Comparison of ENCODE assay signal across 1 cellular context in the genomic region with DNA sequence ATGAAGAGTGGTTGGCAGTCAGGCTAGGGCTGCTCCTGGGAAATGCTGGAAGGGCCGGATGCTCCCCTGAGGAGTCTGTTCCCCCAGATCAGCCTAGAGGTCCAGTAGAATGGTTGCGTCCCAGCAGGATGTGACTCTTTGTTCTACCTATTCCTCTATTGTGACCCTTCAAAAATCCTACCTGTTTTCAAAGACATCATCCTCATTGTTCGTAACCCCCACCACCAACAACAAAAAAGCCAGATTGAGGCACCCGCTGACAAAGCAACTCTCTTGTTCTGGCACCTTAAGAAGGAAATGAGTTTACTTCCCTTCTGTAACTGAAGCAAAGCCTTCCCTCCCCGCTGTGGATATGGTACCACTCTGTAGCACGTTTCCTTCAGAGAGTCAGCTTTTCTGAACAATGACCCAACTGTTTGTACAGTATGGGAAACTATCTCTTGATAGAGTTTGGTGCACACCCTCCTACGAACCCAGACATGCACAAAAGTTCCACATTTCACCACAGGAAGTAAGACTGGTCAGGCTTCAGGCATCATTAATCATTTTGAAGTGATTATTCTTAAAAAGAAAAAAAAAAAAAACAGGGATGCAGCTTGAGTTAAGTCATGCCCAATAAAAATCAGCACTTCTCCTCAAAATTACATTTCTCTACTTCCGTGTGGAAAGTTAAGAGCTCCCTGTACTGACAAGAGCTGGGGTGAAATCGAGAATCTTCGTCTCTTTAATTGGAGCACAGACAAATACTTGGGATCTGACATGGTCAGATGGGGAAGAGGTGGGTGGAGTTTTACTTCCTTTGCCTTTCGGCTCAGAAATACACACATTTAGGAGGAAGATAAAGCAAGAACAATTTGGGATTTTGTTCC.
TF ChIP-seq lines count a peak whose summit lies in the region.

No MANE protein-coding gene starts in this region.

TF ChIP-seq in HepG2, 621 proteins besides CTCF, POLR2A, EP300 and RAD21 (continued from another document):
- TF ChIP-seq, protein P1, sequence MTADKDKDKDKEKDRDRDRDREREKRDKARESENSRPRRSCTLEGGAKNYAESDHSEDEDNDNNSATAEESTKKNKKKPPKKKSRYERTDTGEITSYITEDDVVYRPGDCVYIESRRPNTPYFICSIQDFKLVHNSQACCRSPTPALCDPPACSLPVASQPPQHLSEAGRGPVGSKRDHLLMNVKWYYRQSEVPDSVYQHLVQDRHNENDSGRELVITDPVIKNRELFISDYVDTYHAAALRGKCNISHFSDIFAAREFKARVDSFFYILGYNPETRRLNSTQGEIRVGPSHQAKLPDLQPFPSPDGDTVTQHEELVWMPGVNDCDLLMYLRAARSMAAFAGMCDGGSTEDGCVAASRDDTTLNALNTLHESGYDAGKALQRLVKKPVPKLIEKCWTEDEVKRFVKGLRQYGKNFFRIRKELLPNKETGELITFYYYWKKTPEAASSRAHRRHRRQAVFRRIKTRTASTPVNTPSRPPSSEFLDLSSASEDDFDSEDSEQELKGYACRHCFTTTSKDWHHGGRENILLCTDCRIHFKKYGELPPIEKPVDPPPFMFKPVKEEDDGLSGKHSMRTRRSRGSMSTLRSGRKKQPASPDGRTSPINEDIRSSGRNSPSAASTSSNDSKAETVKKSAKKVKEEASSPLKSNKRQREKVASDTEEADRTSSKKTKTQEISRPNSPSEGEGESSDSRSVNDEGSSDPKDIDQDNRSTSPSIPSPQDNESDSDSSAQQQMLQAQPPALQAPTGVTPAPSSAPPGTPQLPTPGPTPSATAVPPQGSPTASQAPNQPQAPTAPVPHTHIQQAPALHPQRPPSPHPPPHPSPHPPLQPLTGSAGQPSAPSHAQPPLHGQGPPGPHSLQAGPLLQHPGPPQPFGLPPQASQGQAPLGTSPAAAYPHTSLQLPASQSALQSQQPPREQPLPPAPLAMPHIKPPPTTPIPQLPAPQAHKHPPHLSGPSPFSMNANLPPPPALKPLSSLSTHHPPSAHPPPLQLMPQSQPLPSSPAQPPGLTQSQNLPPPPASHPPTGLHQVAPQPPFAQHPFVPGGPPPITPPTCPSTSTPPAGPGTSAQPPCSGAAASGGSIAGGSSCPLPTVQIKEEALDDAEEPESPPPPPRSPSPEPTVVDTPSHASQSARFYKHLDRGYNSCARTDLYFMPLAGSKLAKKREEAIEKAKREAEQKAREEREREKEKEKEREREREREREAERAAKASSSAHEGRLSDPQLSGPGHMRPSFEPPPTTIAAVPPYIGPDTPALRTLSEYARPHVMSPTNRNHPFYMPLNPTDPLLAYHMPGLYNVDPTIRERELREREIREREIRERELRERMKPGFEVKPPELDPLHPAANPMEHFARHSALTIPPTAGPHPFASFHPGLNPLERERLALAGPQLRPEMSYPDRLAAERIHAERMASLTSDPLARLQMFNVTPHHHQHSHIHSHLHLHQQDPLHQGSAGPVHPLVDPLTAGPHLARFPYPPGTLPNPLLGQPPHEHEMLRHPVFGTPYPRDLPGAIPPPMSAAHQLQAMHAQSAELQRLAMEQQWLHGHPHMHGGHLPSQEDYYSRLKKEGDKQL (CRISPR knock-in tag; IDR thresholded peaks at IDR 0.05; ENCODE audit: low read depth), result no peak
- TF ChIP-seq ZNF12 (CRISPR knock-in tag; IDR thresholded peaks at IDR 0.05) (no peak), POLR2G (IDR thresholded peaks at IDR 0.05; ENCODE audit: low read depth, low read length) (no peak), THAP11 (CRISPR knock-in tag; IDR thresholded peaks at IDR 0.05) (no peak), ZNF230 (CRISPR knock-in tag; IDR thresholded peaks at IDR 0.05) (no peak), AKAP8 (CRISPR knock-in tag; IDR thresholded peaks at IDR 0.05) (no peak), ZSCAN30 (CRISPR knock-in tag; IDR thresholded peaks at IDR 0.05) (no peak), TCF7 (IDR thresholded peaks at IDR 0.05; ENCODE audit: low read depth) (no peak), PHF5A (CRISPR knock-in tag; IDR thresholded peaks at IDR 0.05; ENCODE audit: low read depth, unreplicated experiment) (no peak), ZNF878 (CRISPR knock-in tag; IDR thresholded peaks at IDR 0.05) (no peak), JUN (CRISPR knock-in tag; IDR thresholded peaks at IDR 0.05) (no peak), BCL6 (CRISPR knock-in tag; IDR thresholded peaks at IDR 0.05) (no peak), KMT2B (CRISPR knock-in tag; IDR thresholded peaks at IDR 0.05) (no peak)
- TF ChIP-seq, protein P2, sequence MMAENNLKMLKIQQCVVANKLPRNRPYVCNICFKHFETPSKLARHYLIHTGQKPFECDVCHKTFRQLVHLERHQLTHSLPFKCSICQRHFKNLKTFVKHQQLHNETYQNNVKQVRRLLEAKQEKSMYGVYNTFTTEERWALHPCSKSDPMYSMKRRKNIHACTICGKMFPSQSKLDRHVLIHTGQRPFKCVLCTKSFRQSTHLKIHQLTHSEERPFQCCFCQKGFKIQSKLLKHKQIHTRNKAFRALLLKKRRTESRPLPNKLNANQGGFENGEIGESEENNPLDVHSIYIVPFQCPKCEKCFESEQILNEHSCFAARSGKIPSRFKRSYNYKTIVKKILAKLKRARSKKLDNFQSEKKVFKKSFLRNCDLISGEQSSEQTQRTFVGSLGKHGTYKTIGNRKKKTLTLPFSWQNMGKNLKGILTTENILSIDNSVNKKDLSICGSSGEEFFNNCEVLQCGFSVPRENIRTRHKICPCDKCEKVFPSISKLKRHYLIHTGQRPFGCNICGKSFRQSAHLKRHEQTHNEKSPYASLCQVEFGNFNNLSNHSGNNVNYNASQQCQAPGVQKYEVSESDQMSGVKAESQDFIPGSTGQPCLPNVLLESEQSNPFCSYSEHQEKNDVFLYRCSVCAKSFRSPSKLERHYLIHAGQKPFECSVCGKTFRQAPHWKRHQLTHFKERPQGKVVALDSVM (CRISPR knock-in tag; IDR thresholded peaks at IDR 0.05), result no peak
- TF ChIP-seq, protein P3, sequence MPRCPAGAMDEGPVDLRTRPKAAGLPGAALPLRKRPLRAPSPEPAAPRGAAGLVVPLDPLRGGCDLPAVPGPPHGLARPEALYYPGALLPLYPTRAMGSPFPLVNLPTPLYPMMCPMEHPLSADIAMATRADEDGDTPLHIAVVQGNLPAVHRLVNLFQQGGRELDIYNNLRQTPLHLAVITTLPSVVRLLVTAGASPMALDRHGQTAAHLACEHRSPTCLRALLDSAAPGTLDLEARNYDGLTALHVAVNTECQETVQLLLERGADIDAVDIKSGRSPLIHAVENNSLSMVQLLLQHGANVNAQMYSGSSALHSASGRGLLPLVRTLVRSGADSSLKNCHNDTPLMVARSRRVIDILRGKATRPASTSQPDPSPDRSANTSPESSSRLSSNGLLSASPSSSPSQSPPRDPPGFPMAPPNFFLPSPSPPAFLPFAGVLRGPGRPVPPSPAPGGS (CRISPR knock-in tag; IDR thresholded peaks at IDR 0.05), result no peak
- TF ChIP-seq, protein P4, sequence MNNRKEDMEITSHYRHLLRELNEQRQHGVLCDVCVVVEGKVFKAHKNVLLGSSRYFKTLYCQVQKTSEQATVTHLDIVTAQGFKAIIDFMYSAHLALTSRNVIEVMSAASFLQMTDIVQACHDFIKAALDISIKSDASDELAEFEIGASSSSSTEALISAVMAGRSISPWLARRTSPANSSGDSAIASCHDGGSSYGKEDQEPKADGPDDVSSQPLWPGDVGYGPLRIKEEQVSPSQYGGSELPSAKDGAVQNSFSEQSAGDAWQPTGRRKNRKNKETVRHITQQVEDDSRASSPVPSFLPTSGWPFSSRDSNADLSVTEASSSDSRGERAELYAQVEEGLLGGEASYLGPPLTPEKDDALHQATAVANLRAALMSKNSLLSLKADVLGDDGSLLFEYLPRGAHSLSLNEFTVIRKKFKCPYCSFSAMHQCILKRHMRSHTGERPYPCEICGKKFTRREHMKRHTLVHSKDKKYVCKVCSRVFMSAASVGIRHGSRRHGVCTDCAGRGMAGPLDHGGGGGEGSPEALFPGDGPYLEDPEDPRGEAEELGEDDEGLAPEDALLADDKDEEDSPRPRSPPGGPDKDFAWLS (CRISPR knock-in tag; IDR thresholded peaks at IDR 0.05; ENCODE audit: borderline replicate concordance), result no peak
